ENCODE assay signal across 8 cellular contexts in the genomic region with DNA sequence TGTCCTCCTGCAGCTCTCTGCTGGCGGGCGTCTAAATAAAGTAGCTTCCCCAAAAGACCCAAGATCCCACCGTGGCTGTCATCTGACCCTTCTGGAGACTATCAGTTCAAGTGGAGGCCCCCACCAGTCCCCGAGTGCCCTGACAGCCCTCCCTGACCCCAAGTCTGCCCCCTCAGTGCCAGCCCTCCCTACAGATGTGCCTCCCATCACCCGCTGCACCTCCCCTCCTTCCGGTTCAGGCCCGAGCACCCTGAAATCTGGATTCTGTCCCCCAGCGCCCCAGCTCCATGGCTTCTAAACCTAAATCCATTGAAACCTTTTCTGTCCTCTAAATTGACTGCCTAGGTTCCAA. TPM values are rescaled to one million over a fixed set of nuclear protein-coding genes. Genes with fewer than 3 reads are reported as not detected.
A peak's percentile ranks its signal among the peaks of the same experiment; 100 is the strongest.
DNase-seq lines count a peak whose midpoint lies in the region; ATAC-seq and TF ChIP-seq lines count a peak whose summit lies in the region.

No MANE protein-coding gene starts in this region.

- H3K9me2 ChIP-seq in GM23248 (ENCODE audit: insufficient read depth), result no peaks in the 10 kb centered on the region

- H3K36me3 ChIP-seq in GM23248 (ENCODE audit: low read depth), result 0 out of 2 replicates have a peak, but pooled peaks cover 8% of the 10 kb centered on the region
- H3K36me3 ChIP-seq in effector memory CD4-positive, alpha-beta T cell (ENCODE audit: control insufficient read depth, insufficient read depth, low read length), result peaks cover 11% of the 10 kb centered on the region

- peak overlapping the region; percentile 95 for H3K4me2 ChIP-seq in GM23248 (ENCODE audit: unreplicated experiment)

- H3K4me3 ChIP-seq in GM23248, result peak overlapping the region; percentile 95
- peak overlapping the region; percentile 69 for H3K4me3 ChIP-seq in effector memory CD4-positive, alpha-beta T cell (ENCODE audit: insufficient read depth, low read depth, low read length, poor library complexity, severe bottlenecking)

- peaks cover 55 to 68% (median 64%) of the 10 kb centered on the region in 3 donors for H3K4me1 Mint-ChIP-seq in T-cell
- peaks cover 57 to 63% of the 10 kb centered on the region in 2 donors for H3K4me1 Mint-ChIP-seq in natural killer cell

- WGBS in GM23248 (ENCODE audit: low coverage in 1 of 2, low lambda C conversion rate in 2 of 2, missing lambda C conversion rate in 2 of 2), 2 experiments, result 2 to 3% methylated on average over 8 of the region's 8 CpGs

- H3K4me3 Mint-ChIP-seq in T-cell (peak overlapping the region; percentile 91 to 96 (median 94)), natural killer cell (peak overlapping the region; percentile 98)

- TF ChIP-seq CTCF in natural killer cell (IDR thresholded peaks at IDR 0.05), result no peak

- H3K9me3 Mint-ChIP-seq in T-cell (no peaks in the 10 kb centered on the region), natural killer cell (no peaks in the 10 kb centered on the region)

- no peaks in the 10 kb centered on the region for H3K9me3 ChIP-seq in GM23248 (ENCODE audit: low read depth)
- H3K9me3 ChIP-seq in effector memory CD4-positive, alpha-beta T cell (ENCODE audit: control insufficient read depth, low read length), result no peaks in the 10 kb centered on the region

- no peaks in the 10 kb centered on the region for H4K20me1 ChIP-seq in GM23248 (ENCODE audit: insufficient read depth)

- H3K4me1 ChIP-seq in GM23248 (ENCODE audit: insufficient read depth), result no peaks in the 10 kb centered on the region
- H3K4me1 ChIP-seq in effector memory CD4-positive, alpha-beta T cell (ENCODE audit: control insufficient read depth, insufficient read depth, low read length, poor library complexity, severe bottlenecking), result peaks cover 27% of the 10 kb centered on the region

- H3K36me3 Mint-ChIP-seq in T-cell (peaks cover 26% of the 10 kb centered on the region), natural killer cell (no peaks in the 10 kb centered on the region)

- H3F3A ChIP-seq in GM23248 (ENCODE audit: insufficient read depth), result no peaks in the 10 kb centered on the region

- ATAC-seq in T-cell (replicated peaks in 1 of 4) (peak; percentile 31 to 60 (median 51)), natural killer cell (peak; percentile 40 to 46 (median 44)), HG02588 (IDR thresholded peaks at IDR 0.05; ENCODE audit: unreplicated experiment) (no peak), GM21825 (IDR thresholded peaks at IDR 0.05; ENCODE audit: unreplicated experiment) (no peak)

- peak overlapping the region; percentile 92 for H3K9ac ChIP-seq in GM23248

- intact Hi-C loops in natural killer cell (cut with micrococcal nuclease), result loop anchor here (2.0 to 10.0 kb wide), 2 partner anchors 48 to 68 kb away; no protein-coding TSS in a partner anchor

- H2AFZ ChIP-seq in GM23248, result peak overlapping the region; percentile 92

- H3K27me3 ChIP-seq in GM23248 (replicated peaks; ENCODE audit: insufficient read depth), result no peaks in the 10 kb centered on the region
- H3K27me3 ChIP-seq in effector memory CD4-positive, alpha-beta T cell (replicated peaks; ENCODE audit: control insufficient read depth, insufficient read depth, low read length, poor library complexity, severe bottlenecking), result no peaks in the 10 kb centered on the region

- peaks cover 19% of the 10 kb centered on the region for H3K79me2 ChIP-seq in GM23248 (ENCODE audit: insufficient read depth)

- POLR2A ChIA-PET in T-cell (lab: Charles Lee), result interaction anchor here in 1 of 2 donors (1.1 kb wide), 1 partner anchor 58 kb away, joined by 4 read pairs; the partner anchor contains the start of gene IFNAR1

- in situ Hi-C loops in GM23248 (cut with MboI), result no loop called here

- peak overlapping the region; percentile 94 to 96 for H3K27ac Mint-ChIP-seq in T-cell
- H3K27ac Mint-ChIP-seq in natural killer cell, result peak overlapping the region; percentile 94 to 95

- peak overlapping the region; percentile 39; the same call in 1 of the 2 replicates for H3K27ac ChIP-seq in GM23248
- peak overlapping the region; percentile 76 for H3K27ac ChIP-seq in effector memory CD4-positive, alpha-beta T cell (ENCODE audit: insufficient read depth, low read length, poor library complexity, severe bottlenecking)

- CTCF ChIA-PET in T-cell (lab: Charles Lee), result interaction anchor here in 1 of 2 donors (1.0 to 2.1 kb wide), 2 partner anchors 39 to 70 kb away, joined by 3 to 9 read pairs; no protein-coding TSS in a partner anchor

- DNase-seq in GM23248 (peak; percentile 34), T-cell (peak in 16 of 34 experiments; percentile 9 to 48 (median 16)), natural killer cell (no peak), islet precursor cell (no peak), SIG-M5 treated with dmso at 0.1 percent for 504 hours (lab: John Stamatoyannopoulos, UW; ENCODE audit: unreplicated experiment) (no peak)
- DNase-seq in effector memory CD4-positive, alpha-beta T cell, result peak in 1 of 3 donors; percentile 16

- H3K27me3 Mint-ChIP-seq in T-cell (no peaks in the 10 kb centered on the region), natural killer cell (ENCODE audit: low read depth in 2 of 2) (no peaks in the 10 kb centered on the region)

RNA-seq across cellular contexts. Expression of gene IL10RB, which starts 0.6 kb away (rescaled TPM):
- total RNA-seq in GM23248 (2014; rRNA removed; shearing (Covaris generic)), result 49.3 and 50.6 TPM in 2 replicates
- 52.4 and 56.8 TPM in 2 replicates for polyA plus RNA-seq in GM23248 (2016; fragmentation: Nextera tagmentation; extraction: Ambion mirVana)
- total RNA-seq in T-cell, result 10 to 100 TPM; 19.5 to 29.6 (median 25.6) TPM
- total RNA-seq in natural killer cell, result 10 to 100 TPM; 18.4 to 27.8 (median 27.3) TPM

RNA-seq across cellular contexts. Expression of gene IFNAR2, which starts 37.0 kb away (rescaled TPM):
- 4.0 and 4.3 TPM in 2 replicates for total RNA-seq in GM23248 (2014; rRNA removed; shearing (Covaris generic))
- polyA plus RNA-seq in GM23248 (2016; fragmentation: Nextera tagmentation; extraction: Ambion mirVana), result 19.1 and 21.8 TPM in 2 replicates
- total RNA-seq in T-cell (10 to 100 TPM; 43.7 to 80.1 (median 71.6) TPM), natural killer cell (100 to 1,000 TPM in 1 of 3 donors, 10 to 100 TPM in 2; 65.4 to 105 (median 70.9) TPM)

RNA-seq across cellular contexts. Expression of gene IFNAR1, which starts 58.0 kb away (rescaled TPM):
- 19.1 and 24.0 TPM in 2 replicates for total RNA-seq in GM23248 (2014; rRNA removed; shearing (Covaris generic))
- 55.9 and 65.1 TPM in 2 replicates for polyA plus RNA-seq in GM23248 (2016; fragmentation: Nextera tagmentation; extraction: Ambion mirVana)
- total RNA-seq in T-cell (10 to 100 TPM; 22.1 to 51.1 (median 45.6) TPM), natural killer cell (10 to 100 TPM; 15.0 to 21.3 (median 19.3) TPM)

Comparison
In these comparisons a context has a peak if more than half of its experiments do, and no peak if none do; other contexts are left out.
1. ATAC-seq: peak in T-cell (4 of 4) and natural killer cell (3 of 3); none in HG02588 (single experiment) and GM21825 (single experiment).